In the genomic region with DNA sequence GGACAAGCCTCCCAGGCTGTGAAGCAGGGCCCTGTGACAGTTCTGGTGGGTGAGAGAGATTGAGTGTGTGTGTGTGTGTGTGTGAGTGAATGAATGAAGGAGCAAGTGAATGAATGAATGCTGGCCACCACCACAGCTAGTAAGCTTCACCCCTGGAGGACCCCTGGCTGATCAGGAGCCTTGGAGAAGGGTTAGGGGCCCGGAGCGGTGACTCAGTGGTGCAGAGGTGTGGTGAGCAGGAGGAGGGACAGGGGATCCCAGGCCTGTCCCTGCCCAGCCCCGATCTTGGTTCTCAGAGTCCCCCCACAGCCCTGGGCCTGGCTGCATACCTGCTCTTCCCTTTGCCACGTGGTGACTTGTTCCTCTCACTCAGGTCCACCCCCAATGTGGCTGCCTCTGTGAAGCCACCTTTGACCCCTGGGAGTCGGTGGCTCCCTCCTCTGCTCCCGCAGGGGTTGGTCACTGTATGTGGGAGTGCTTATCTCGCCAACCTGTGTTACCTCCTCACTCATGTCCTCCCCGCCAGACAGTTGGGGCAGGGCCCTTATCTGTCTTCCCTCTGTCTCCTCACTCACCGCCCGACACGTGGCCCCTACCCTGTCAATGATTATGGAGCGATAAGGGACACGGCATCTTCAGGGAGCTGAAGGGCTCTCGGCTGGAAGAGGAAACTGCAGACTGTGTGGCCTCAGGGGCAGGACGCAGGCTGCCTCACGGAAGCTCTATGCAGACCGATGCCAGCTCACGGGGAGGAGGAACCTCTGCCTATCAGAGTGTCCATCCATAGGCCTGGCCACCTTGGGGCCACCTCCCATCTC, we compare ENCODE assay signal across 1 cellular context.
TF ChIP-seq lines count a peak whose summit lies in the region.

No MANE protein-coding gene starts in this region.

TF ChIP-seq in HepG2, 621 proteins besides CTCF, POLR2A, EP300 and RAD21 (continued from another document and continues in another):
- TF ChIP-seq FOXA1 (IDR thresholded peaks at IDR 0.05), result no peak
- TF ChIP-seq FOXA1 (CRISPR knock-in tag; IDR thresholded peaks at IDR 0.05), result no peak
- no peak for TF ChIP-seq JUNB (CRISPR knock-in tag; IDR thresholded peaks at IDR 0.05; ENCODE audit: borderline replicate concordance)
- no peak; the same call in 1 of the 2 replicates for TF ChIP-seq ZNF331 (CRISPR knock-in tag; IDR thresholded peaks at IDR 0.05)
- no peak for TF ChIP-seq HHEX (CRISPR knock-in tag; IDR thresholded peaks at IDR 0.05)
- no peak for TF ChIP-seq AGO2 (optimal IDR thresholded peaks at IDR 0.05; ENCODE audit: low read depth, low read length)
- TF ChIP-seq, protein P1, sequence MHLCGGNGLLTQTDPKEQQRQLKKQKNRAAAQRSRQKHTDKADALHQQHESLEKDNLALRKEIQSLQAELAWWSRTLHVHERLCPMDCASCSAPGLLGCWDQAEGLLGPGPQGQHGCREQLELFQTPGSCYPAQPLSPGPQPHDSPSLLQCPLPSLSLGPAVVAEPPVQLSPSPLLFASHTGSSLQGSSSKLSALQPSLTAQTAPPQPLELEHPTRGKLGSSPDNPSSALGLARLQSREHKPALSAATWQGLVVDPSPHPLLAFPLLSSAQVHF (CRISPR knock-in tag; IDR thresholded peaks at IDR 0.05), result no peak
- TF ChIP-seq RFXANK (CRISPR knock-in tag; IDR thresholded peaks at IDR 0.05), result no peak
- no peak for TF ChIP-seq ZNF614 (CRISPR knock-in tag; IDR thresholded peaks at IDR 0.05; ENCODE audit: borderline replicate concordance)
- no peak for TF ChIP-seq ZNF672 (CRISPR knock-in tag; IDR thresholded peaks at IDR 0.05)
- no peak for TF ChIP-seq ZBTB8A (CRISPR knock-in tag; IDR thresholded peaks at IDR 0.05; ENCODE audit: borderline replicate concordance, low read depth)
- no peak for TF ChIP-seq ZNF839 (CRISPR knock-in tag; IDR thresholded peaks at IDR 0.05; ENCODE audit: borderline replicate concordance)
- TF ChIP-seq, protein P2, sequence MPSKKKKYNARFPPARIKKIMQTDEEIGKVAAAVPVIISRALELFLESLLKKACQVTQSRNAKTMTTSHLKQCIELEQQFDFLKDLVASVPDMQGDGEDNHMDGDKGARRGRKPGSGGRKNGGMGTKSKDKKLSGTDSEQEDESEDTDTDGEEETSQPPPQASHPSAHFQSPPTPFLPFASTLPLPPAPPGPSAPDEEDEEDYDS (CRISPR knock-in tag; IDR thresholded peaks at IDR 0.05), result no peak
- no peak for TF ChIP-seq SP2 (CRISPR knock-in tag; IDR thresholded peaks at IDR 0.05)
- no peak for TF ChIP-seq PRPF4 (IDR thresholded peaks at IDR 0.05; ENCODE audit: low read depth, low read length, poor library complexity, severe bottlenecking)
- TF ChIP-seq, protein P3, sequence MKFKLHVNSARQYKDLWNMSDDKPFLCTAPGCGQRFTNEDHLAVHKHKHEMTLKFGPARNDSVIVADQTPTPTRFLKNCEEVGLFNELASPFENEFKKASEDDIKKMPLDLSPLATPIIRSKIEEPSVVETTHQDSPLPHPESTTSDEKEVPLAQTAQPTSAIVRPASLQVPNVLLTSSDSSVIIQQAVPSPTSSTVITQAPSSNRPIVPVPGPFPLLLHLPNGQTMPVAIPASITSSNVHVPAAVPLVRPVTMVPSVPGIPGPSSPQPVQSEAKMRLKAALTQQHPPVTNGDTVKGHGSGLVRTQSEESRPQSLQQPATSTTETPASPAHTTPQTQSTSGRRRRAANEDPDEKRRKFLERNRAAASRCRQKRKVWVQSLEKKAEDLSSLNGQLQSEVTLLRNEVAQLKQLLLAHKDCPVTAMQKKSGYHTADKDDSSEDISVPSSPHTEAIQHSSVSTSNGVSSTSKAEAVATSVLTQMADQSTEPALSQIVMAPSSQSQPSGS (CRISPR knock-in tag; IDR thresholded peaks at IDR 0.05), result no peak
- no peak for TF ChIP-seq NFYB (CRISPR knock-in tag; IDR thresholded peaks at IDR 0.05)
- no peak for TF ChIP-seq MAFK (conservative IDR thresholded peaks at IDR 0.05 in 1 of 2, IDR thresholded peaks at IDR 0.05 in 1 of 2; ENCODE audit: low read length in 2 of 2)
- TF ChIP-seq SALL2 (CRISPR knock-in tag; IDR thresholded peaks at IDR 0.05), result no peak
- TF ChIP-seq NR3C1 (CRISPR knock-in tag; IDR thresholded peaks at IDR 0.05), result no peak
- no peak for TF ChIP-seq NBN (conservative IDR thresholded peaks at IDR 0.05)
- no peak for TF ChIP-seq IRX3 (CRISPR knock-in tag; IDR thresholded peaks at IDR 0.05; ENCODE audit: borderline replicate concordance, low read depth)
- TF ChIP-seq, protein P4, sequence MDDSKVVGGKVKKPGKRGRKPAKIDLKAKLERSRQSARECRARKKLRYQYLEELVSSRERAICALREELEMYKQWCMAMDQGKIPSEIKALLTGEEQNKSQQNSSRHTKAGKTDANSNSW (CRISPR knock-in tag; IDR thresholded peaks at IDR 0.05; ENCODE audit: borderline replicate concordance), result no peak
- TF ChIP-seq, protein P5, sequence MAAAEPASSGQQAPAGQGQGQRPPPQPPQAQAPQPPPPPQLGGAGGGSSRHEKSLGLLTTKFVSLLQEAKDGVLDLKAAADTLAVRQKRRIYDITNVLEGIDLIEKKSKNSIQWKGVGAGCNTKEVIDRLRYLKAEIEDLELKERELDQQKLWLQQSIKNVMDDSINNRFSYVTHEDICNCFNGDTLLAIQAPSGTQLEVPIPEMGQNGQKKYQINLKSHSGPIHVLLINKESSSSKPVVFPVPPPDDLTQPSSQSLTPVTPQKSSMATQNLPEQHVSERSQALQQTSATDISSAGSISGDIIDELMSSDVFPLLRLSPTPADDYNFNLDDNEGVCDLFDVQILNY (CRISPR knock-in tag; conservative IDR thresholded peaks at IDR 0.05), result no peak
- TF ChIP-seq, protein P6, sequence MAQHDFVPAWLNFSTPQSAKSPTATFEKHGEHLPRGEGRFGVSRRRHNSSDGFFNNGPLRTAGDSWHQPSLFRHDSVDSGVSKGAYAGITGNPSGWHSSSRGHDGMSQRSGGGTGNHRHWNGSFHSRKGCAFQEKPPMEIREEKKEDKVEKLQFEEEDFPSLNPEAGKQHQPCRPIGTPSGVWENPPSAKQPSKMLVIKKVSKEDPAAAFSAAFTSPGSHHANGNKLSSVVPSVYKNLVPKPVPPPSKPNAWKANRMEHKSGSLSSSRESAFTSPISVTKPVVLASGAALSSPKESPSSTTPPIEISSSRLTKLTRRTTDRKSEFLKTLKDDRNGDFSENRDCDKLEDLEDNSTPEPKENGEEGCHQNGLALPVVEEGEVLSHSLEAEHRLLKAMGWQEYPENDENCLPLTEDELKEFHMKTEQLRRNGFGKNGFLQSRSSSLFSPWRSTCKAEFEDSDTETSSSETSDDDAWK (CRISPR knock-in tag; IDR thresholded peaks at IDR 0.05), result no peak
- TF ChIP-seq ZNF225 (CRISPR knock-in tag; IDR thresholded peaks at IDR 0.05), result no peak
- no peak for TF ChIP-seq NCOA5 (CRISPR knock-in tag; IDR thresholded peaks at IDR 0.05)
- TF ChIP-seq, protein P7, sequence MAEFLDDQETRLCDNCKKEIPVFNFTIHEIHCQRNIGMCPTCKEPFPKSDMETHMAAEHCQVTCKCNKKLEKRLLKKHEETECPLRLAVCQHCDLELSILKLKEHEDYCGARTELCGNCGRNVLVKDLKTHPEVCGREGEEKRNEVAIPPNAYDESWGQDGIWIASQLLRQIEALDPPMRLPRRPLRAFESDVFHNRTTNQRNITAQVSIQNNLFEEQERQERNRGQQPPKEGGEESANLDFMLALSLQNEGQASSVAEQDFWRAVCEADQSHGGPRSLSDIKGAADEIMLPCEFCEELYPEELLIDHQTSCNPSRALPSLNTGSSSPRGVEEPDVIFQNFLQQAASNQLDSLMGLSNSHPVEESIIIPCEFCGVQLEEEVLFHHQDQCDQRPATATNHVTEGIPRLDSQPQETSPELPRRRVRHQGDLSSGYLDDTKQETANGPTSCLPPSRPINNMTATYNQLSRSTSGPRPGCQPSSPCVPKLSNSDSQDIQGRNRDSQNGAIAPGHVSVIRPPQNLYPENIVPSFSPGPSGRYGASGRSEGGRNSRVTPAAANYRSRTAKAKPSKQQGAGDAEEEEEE (CRISPR knock-in tag; IDR thresholded peaks at IDR 0.05; ENCODE audit: borderline replicate concordance), result no peak
- no peak for TF ChIP-seq SYNCRIP (IDR thresholded peaks at IDR 0.05; ENCODE audit: insufficient read depth, low read depth, low read length)
- TF ChIP-seq, protein P8, sequence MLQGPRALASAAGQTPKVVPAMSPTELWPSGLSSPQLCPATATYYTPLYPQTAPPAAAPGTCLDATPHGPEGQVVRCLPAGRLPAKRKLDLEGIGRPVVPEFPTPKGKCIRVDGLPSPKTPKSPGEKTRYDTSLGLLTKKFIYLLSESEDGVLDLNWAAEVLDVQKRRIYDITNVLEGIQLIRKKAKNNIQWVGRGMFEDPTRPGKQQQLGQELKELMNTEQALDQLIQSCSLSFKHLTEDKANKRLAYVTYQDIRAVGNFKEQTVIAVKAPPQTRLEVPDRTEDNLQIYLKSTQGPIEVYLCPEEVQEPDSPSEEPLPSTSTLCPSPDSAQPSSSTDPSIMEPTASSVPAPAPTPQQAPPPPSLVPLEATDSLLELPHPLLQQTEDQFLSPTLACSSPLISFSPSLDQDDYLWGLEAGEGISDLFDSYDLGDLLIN (CRISPR knock-in tag; IDR thresholded peaks at IDR 0.05; ENCODE audit: borderline replicate concordance), result no peak
- TF ChIP-seq, protein P9, sequence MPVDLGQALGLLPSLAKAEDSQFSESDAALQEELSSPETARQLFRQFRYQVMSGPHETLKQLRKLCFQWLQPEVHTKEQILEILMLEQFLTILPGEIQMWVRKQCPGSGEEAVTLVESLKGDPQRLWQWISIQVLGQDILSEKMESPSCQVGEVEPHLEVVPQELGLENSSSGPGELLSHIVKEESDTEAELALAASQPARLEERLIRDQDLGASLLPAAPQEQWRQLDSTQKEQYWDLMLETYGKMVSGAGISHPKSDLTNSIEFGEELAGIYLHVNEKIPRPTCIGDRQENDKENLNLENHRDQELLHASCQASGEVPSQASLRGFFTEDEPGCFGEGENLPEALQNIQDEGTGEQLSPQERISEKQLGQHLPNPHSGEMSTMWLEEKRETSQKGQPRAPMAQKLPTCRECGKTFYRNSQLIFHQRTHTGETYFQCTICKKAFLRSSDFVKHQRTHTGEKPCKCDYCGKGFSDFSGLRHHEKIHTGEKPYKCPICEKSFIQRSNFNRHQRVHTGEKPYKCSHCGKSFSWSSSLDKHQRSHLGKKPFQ (CRISPR knock-in tag; IDR thresholded peaks at IDR 0.05; ENCODE audit: insufficient replicate concordance), result no peak
- no peak for TF ChIP-seq NFE2L2 (IDR thresholded peaks at IDR 0.05; ENCODE audit: low read length)
- TF ChIP-seq ZNF737 (CRISPR knock-in tag; IDR thresholded peaks at IDR 0.05; ENCODE audit: borderline replicate concordance), result no peak
- TF ChIP-seq CAMTA2 (CRISPR knock-in tag; IDR thresholded peaks at IDR 0.05; ENCODE audit: borderline replicate concordance), result no peak
- TF ChIP-seq ZNF766 (CRISPR knock-in tag; IDR thresholded peaks at IDR 0.05; ENCODE audit: borderline replicate concordance), result no peak
- TF ChIP-seq SALL1 (CRISPR knock-in tag; IDR thresholded peaks at IDR 0.05), result peak; percentile 52; the same call in 1 of the 2 replicates
- TF ChIP-seq ZNF660 (CRISPR knock-in tag; IDR thresholded peaks at IDR 0.05; ENCODE audit: borderline replicate concordance, low read depth), result no peak
- TF ChIP-seq ZMYM2 (CRISPR knock-in tag; IDR thresholded peaks at IDR 0.05), result no peak
- TF ChIP-seq SAP130 (CRISPR knock-in tag; IDR thresholded peaks at IDR 0.05; ENCODE audit: low read depth), result peak; percentile 21; the same call in 1 of the 2 replicates
- no peak for TF ChIP-seq TSC22D2 (CRISPR knock-in tag; IDR thresholded peaks at IDR 0.05; ENCODE audit: borderline replicate concordance)
- TF ChIP-seq, protein P10, sequence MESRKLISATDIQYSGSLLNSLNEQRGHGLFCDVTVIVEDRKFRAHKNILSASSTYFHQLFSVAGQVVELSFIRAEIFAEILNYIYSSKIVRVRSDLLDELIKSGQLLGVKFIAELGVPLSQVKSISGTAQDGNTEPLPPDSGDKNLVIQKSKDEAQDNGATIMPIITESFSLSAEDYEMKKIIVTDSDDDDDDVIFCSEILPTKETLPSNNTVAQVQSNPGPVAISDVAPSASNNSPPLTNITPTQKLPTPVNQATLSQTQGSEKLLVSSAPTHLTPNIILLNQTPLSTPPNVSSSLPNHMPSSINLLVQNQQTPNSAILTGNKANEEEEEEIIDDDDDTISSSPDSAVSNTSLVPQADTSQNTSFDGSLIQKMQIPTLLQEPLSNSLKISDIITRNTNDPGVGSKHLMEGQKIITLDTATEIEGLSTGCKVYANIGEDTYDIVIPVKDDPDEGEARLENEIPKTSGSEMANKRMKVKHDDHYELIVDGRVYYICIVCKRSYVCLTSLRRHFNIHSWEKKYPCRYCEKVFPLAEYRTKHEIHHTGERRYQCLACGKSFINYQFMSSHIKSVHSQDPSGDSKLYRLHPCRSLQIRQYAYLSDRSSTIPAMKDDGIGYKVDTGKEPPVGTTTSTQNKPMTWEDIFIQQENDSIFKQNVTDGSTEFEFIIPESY (CRISPR knock-in tag; IDR thresholded peaks at IDR 0.05), result no peak; the same call in 1 of the 2 replicates
- TF ChIP-seq ZNF607 (CRISPR knock-in tag; IDR thresholded peaks at IDR 0.05; ENCODE audit: borderline replicate concordance), result no peak
- no peak for TF ChIP-seq ELF3 (CRISPR knock-in tag; IDR thresholded peaks at IDR 0.05)
- TF ChIP-seq SP1 (IDR thresholded peaks at IDR 0.05), result no peak
- no peak for TF ChIP-seq SP1 (CRISPR knock-in tag; IDR thresholded peaks at IDR 0.05)
- no peak for TF ChIP-seq RFX5 (IDR thresholded peaks at IDR 0.05; ENCODE audit: low read depth, low read length)
- no peak for TF ChIP-seq ZNF879 (CRISPR knock-in tag; IDR thresholded peaks at IDR 0.05)
- TF ChIP-seq, protein P11, sequence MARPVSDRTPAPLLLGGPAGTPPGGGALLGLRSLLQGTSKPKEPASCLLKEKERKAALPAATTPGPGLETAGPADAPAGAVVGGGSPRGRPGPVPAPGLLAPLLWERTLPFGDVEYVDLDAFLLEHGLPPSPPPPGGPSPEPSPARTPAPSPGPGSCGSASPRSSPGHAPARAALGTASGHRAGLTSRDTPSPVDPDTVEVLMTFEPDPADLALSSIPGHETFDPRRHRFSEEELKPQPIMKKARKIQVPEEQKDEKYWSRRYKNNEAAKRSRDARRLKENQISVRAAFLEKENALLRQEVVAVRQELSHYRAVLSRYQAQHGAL (CRISPR knock-in tag; IDR thresholded peaks at IDR 0.05; ENCODE audit: not compliant biosample characterization), result no peak
